In the genomic region with DNA sequence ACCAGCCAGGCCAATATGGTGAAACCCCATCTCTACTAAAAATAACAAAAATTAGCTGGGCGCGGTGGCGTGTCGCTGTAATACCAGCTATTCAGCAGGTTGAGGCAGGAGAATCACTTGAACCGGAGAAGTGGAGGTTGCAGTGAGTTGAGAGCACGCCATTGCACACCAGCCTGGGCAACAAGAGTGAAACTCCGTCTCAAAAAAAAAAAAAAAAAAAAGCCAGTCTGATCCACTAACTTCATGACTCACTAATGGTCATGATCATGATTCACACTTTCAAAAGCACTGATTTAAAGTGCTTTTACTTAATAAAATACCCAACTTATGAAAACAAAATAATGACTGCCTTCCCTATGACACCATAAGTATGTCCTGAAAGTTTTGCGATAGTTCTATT, we compare ENCODE assay signal across 11 cellular contexts. TPM values are rescaled to one million over a fixed set of nuclear protein-coding genes. Genes with fewer than 3 reads are reported as not detected.
A peak's percentile ranks its signal among the peaks of the same experiment; 100 is the strongest.
DNase-seq lines count a peak whose midpoint lies in the region; ATAC-seq lines count a peak whose summit lies in the region.
"Had no signal": no experiment of that assay in that cellular context is flagged by ENCODE, and none has a peak within 500 bp of the region (broad histone marks: within the 10 kb centered on the region; RNA-seq: fewer than 3 reads in every experiment).

No MANE protein-coding gene starts in this region.

- H3K36me3 ChIP-seq in GM23248 (ENCODE audit: low read depth), result no peaks in the 10 kb centered on the region

- no peaks in the 10 kb centered on the region for H4K20me1 ChIP-seq in GM23248 (ENCODE audit: insufficient read depth)

- H3K9me2 ChIP-seq in GM23248 (ENCODE audit: insufficient read depth), result no peaks in the 10 kb centered on the region

- H3K9me3 ChIP-seq in GM23248 (ENCODE audit: low read depth), result no peaks in the 10 kb centered on the region

- no peak overlapping the region for H3K4me3 ChIP-seq in GM23248

- WGBS in GM23248 (ENCODE audit: low coverage in 1 of 2, low lambda C conversion rate in 2 of 2, missing lambda C conversion rate in 2 of 2), 2 experiments, result 41 to 42% methylated on average over 8 of the region's 8 CpGs

- peaks cover 2% of the 10 kb centered on the region; the same call in 1 of the 2 replicates for H3F3A ChIP-seq in GM23248 (ENCODE audit: insufficient read depth)

- H3K79me2 ChIP-seq in GM23248 (ENCODE audit: insufficient read depth), result no peaks in the 10 kb centered on the region

- peak; percentile 23 for ATAC-seq in stimulated activated naive CD8-positive, alpha-beta T cell treated with anti-CD3 and anti-CD28 coated beads, Interleukin-15, Interleukin-2, amounts not matched to agents 100 U/mL and 50 U/mL, for 24 hours
- ATAC-seq in GM19328 (IDR thresholded peaks at IDR 0.05; ENCODE audit: unreplicated experiment) (no peak), HG02938 (IDR thresholded peaks at IDR 0.05; ENCODE audit: unreplicated experiment) (no peak), GM19395 (IDR thresholded peaks at IDR 0.05; ENCODE audit: unreplicated experiment) (no peak)

- DNase-seq in GM23248 (peak; percentile 84), RKO (ENCODE audit: low spot score) (peak; percentile 85), fibroblast of peridontal ligament (ENCODE audit: extremely low read depth) (peak; percentile 37)
- DNase-seq in stimulated activated naive CD8-positive, alpha-beta T cell treated with anti-CD3 and anti-CD28 coated beads, Interleukin-15, Interleukin-2, amounts not matched to agents 100 U/mL and 50 U/mL, for 24 hours, result no peak
- DNase-seq: activated CD8-positive, alpha-beta memory T cell treated with anti-CD3 and anti-CD28 coated beads for 24 hours; effector CD4-positive, alpha-beta T cell; naive B cell; NCI-H2029 had no signal

- H3K4me1 ChIP-seq in GM23248 (ENCODE audit: insufficient read depth), result peaks cover 10% of the 10 kb centered on the region

- no peak overlapping the region for H3K27ac ChIP-seq in GM23248

- H3K9ac ChIP-seq in GM23248, result no peak overlapping the region

- no peaks in the 10 kb centered on the region for H3K27me3 ChIP-seq in GM23248 (replicated peaks; ENCODE audit: insufficient read depth)

- H2AFZ ChIP-seq in GM23248, result no peak overlapping the region

- in situ Hi-C loops in GM23248 (cut with MboI), result no loop called here

- peak overlapping the region; percentile 38 for H3K4me2 ChIP-seq in GM23248 (ENCODE audit: unreplicated experiment)

RNA-seq across cellular contexts. Expression of gene CPM, which starts 38.4 kb away (rescaled TPM):
- total RNA-seq in GM23248 (2014; rRNA removed; shearing (Covaris generic)), result 8.5 and 13.7 TPM in 2 replicates
- 21.0 and 22.5 TPM in 2 replicates for polyA plus RNA-seq in GM23248 (2016; fragmentation: Nextera tagmentation; extraction: Ambion mirVana)
